Comparison of ENCODE assay signal across 8 cellular contexts in the genomic region with DNA sequence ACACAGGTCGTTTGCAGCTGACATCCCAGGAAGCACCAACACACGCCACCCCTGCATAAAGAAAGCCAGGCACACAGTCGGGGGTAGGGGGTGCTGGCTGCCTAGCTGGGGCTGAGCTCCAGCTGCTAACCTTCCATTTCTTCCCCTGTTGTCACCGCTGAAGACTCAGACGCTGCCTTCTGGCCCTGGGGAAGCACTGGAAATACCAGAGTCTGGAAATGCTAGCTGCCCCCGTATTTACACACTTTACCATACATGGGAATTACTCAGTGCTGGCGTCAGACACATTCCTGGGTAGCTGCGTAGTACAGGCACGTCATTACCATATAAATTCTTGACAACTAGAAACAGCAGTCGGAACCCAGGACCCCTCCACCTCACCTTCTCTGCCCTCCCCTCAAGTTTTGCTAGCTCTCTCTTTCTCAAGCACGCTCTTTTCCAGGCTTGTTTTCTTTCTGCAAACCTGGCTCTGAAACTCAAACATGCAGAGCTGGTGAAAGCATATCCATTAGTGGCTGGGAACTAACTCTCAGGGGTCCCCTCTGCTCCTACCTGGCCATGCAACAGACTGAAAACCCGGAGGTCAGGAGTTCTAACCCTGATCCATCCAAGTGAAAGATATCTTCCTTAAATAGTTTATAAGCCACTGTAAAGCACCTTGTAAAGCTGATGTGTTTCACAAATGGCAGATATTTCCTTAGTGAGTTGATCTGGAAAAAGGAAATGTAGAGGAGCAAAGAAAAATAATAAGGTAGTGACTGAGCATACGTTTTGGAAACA. TPM values are rescaled to one million over a fixed set of nuclear protein-coding genes. Genes with fewer than 3 reads are reported as not detected.
A peak's percentile ranks its signal among the peaks of the same experiment; 100 is the strongest.
DNase-seq lines count a peak whose midpoint lies in the region; ATAC-seq and TF ChIP-seq lines count a peak whose summit lies in the region.

No MANE protein-coding gene starts in this region.

- no peak overlapping the region for H3K27ac Mint-ChIP-seq in activated CD8-positive, alpha-beta memory T cell treated with anti-CD3 and anti-CD28 coated beads, Interleukin-2, amount 10 ng/mL, durations not matched to agents 7 days and 5 days
- H3K27ac Mint-ChIP-seq in T-helper 2 cell treated with Interferon-gamma antibody and Interleukin-4, amounts not matched to agents 5 μg/mL and 100 μg/mL, for 36 hours: no peak overlapping the region

- POLR2A ChIA-PET in OCI-LY7 (lab: Charles Lee): interaction anchor here (0.5 to 3.8 kb wide), 7 partner anchors 8 to 914 kb away, joined by 3 to 32 read pairs (median 3); no protein-coding TSS in a partner anchor

- H3K4me3 ChIP-seq in OCI-LY7 (ENCODE audit: low read depth, low read length, poor library complexity, severe bottlenecking): peak overlapping the region; percentile 15
- H3K4me3 ChIP-seq in esophagus squamous epithelium: peak overlapping the region in 3 of 4 donors; percentile 62 to 92 (median 63)
- H3K4me3 ChIP-seq in ovary: peak overlapping the region; percentile 95

- H3K9me3 ChIP-seq in OCI-LY7 (ENCODE audit: low read length) (no peaks in the 10 kb centered on the region), esophagus squamous epithelium (no peaks in the 10 kb centered on the region), ovary (no peaks in the 10 kb centered on the region)

- TF ChIP-seq CTCF in OCI-LY7 (conservative IDR thresholded peaks at IDR 0.05; ENCODE audit: low read length) (no peak), esophagus squamous epithelium (IDR thresholded peaks at IDR 0.05) (no peak), ovary (IDR thresholded peaks at IDR 0.05) (no peak), GM10266 (IDR thresholded peaks at IDR 0.05; ENCODE audit: control insufficient read depth, insufficient read depth, low read depth, missing control alignments) (no peak)

- H4K20me1 ChIP-seq in OCI-LY7 (ENCODE audit: insufficient read depth, low read length): peaks cover 4% of the 10 kb centered on the region; the same call in 1 of the 2 replicates

- DNase-seq in DMS53 (lab: John Stamatoyannopoulos, UW): peak; percentile 85
- no peak for DNase-seq in OCI-LY7 (ENCODE audit: low spot score)
- DNase-seq in esophagus squamous epithelium (lab: John Stamatoyannopoulos, UW): no peak
- peak; percentile 74 to 79 (median 76) for DNase-seq in ovary
- DNase-seq in activated CD8-positive, alpha-beta memory T cell treated with anti-CD3 and anti-CD28 coated beads, Interleukin-2, amount 10 ng/mL, durations not matched to agents 7 days and 5 days: no peak
- no peak for DNase-seq in LoVo (ENCODE audit: low spot score)
- DNase-seq in GM10266 (ENCODE audit: extremely low spot score): no peak
- no peak for DNase-seq in T-helper 2 cell treated with Interferon-gamma antibody and Interleukin-4, amounts not matched to agents 5 μg/mL and 100 μg/mL, for 36 hours (ENCODE audit: low spot score)

- BruUV-seq in OCI-LY7 (replicated peaks; lab: Mats Ljungman, UMichigan): no TSS peak

- CTCF ChIA-PET in OCI-LY7 (lab: Charles Lee; ENCODE audit: unreplicated experiment): interaction anchor here (0.6 to 3.1 kb wide), 5 partner anchors 9 to 90 kb away, joined by 3 to 24 read pairs (median 4); no protein-coding TSS in a partner anchor
- CTCF ChIA-PET in activated CD8-positive, alpha-beta memory T cell treated with anti-CD3 and anti-CD28 coated beads, Interleukin-2, amount 10 ng/mL, durations not matched to agents 7 days and 5 days (lab: Charles Lee): interaction anchor here (1.2 to 24.1 kb wide), 4 partner anchors 9 to 68 kb away, joined by 5 to 597 read pairs (median 40); no protein-coding TSS in a partner anchor

- H2AFZ ChIP-seq in OCI-LY7 (ENCODE audit: low read length): no peak overlapping the region; the same call in 1 of the 2 replicates

- H3K4me2 ChIP-seq in OCI-LY7 (ENCODE audit: low read length): peak overlapping the region; percentile 79

- H3K27me3 Mint-ChIP-seq in activated CD8-positive, alpha-beta memory T cell treated with anti-CD3 and anti-CD28 coated beads, Interleukin-2, amount 10 ng/mL, durations not matched to agents 7 days and 5 days: no peaks in the 10 kb centered on the region
- H3K27me3 Mint-ChIP-seq in T-helper 2 cell treated with Interferon-gamma antibody and Interleukin-4, amounts not matched to agents 5 μg/mL and 100 μg/mL, for 36 hours (ENCODE audit: low read depth): no peaks in the 10 kb centered on the region

- no peaks in the 10 kb centered on the region for H3K9me3 Mint-ChIP-seq in activated CD8-positive, alpha-beta memory T cell treated with anti-CD3 and anti-CD28 coated beads, Interleukin-2, amount 10 ng/mL, durations not matched to agents 7 days and 5 days (ENCODE audit: low read depth)
- no peaks in the 10 kb centered on the region for H3K9me3 Mint-ChIP-seq in T-helper 2 cell treated with Interferon-gamma antibody and Interleukin-4, amounts not matched to agents 5 μg/mL and 100 μg/mL, for 36 hours

- TF ChIP-seq POLR2A in esophagus squamous epithelium (IDR thresholded peaks at IDR 0.05): peak in 1 of 4 donors; percentile 46
- TF ChIP-seq POLR2A in ovary (IDR thresholded peaks at IDR 0.05): no peak

- no peak for ATAC-seq in activated CD8-positive, alpha-beta memory T cell treated with anti-CD3 and anti-CD28 coated beads, Interleukin-2, amount 10 ng/mL, durations not matched to agents 7 days and 5 days

- H3K27ac ChIP-seq in OCI-LY7 (ENCODE audit: low read depth, low read length, poor library complexity, severe bottlenecking) (peak overlapping the region; percentile 41), esophagus squamous epithelium (peak overlapping the region; percentile 90 to 97 (median 92)), ovary (peak overlapping the region; percentile 86 to 90)

- no peaks in the 10 kb centered on the region for H3K27me3 ChIP-seq in esophagus squamous epithelium
- no peaks in the 10 kb centered on the region for H3K27me3 ChIP-seq in ovary

- peak; percentile 97 for TF ChIP-seq EP300 in ovary (IDR thresholded peaks at IDR 0.05)

- H3K4me1 ChIP-seq in OCI-LY7 (ENCODE audit: insufficient read depth, low read length, poor library complexity, severe bottlenecking) (peaks cover 63% of the 10 kb centered on the region), esophagus squamous epithelium (peaks cover 31 to 96% (median 72%) of the 10 kb centered on the region in 3 donors), ovary (ENCODE audit: insufficient read depth) (peaks cover 45% of the 10 kb centered on the region)

- intact Hi-C loops in OCI-LY7 (cut with micrococcal nuclease; ENCODE audit: unreplicated experiment): no loop called here
- intact Hi-C loops in esophagus squamous epithelium (cut with DNase I): no loop called here
- intact Hi-C loops in ovary (cut with DNase I): no loop called here

- no peaks in the 10 kb centered on the region for H3K36me3 ChIP-seq in OCI-LY7 (ENCODE audit: insufficient read depth, low read length)
- peaks cover 0 to 11% (median 0%) of the 10 kb centered on the region in 3 donors for H3K36me3 ChIP-seq in esophagus squamous epithelium
- no peaks in the 10 kb centered on the region for H3K36me3 ChIP-seq in ovary

- peaks cover 2% of the 10 kb centered on the region for H3K36me3 Mint-ChIP-seq in activated CD8-positive, alpha-beta memory T cell treated with anti-CD3 and anti-CD28 coated beads, Interleukin-2, amount 10 ng/mL, durations not matched to agents 7 days and 5 days
- peaks cover 7% of the 10 kb centered on the region for H3K36me3 Mint-ChIP-seq in T-helper 2 cell treated with Interferon-gamma antibody and Interleukin-4, amounts not matched to agents 5 μg/mL and 100 μg/mL, for 36 hours (ENCODE audit: low read depth)

- peaks cover 41% of the 10 kb centered on the region for H3K4me1 Mint-ChIP-seq in activated CD8-positive, alpha-beta memory T cell treated with anti-CD3 and anti-CD28 coated beads, Interleukin-2, amount 10 ng/mL, durations not matched to agents 7 days and 5 days
- H3K4me1 Mint-ChIP-seq in T-helper 2 cell treated with Interferon-gamma antibody and Interleukin-4, amounts not matched to agents 5 μg/mL and 100 μg/mL, for 36 hours (ENCODE audit: low read depth): peaks cover 38% of the 10 kb centered on the region

- 35 to 50% methylated on average over 11 to 12 of the region's 13 CpGs for WGBS in esophagus squamous epithelium, 2 donors
- WGBS in ovary, 3 donors: 5 to 6% (median 5%) methylated on average over 13 of the region's 13 CpGs

- H3K9me2 ChIP-seq in OCI-LY7 (ENCODE audit: insufficient read depth, low read length): no peaks in the 10 kb centered on the region

- peaks cover 33% of the 10 kb centered on the region; the same call in 1 of the 2 replicates for H3K79me2 ChIP-seq in OCI-LY7 (ENCODE audit: insufficient read depth, low read depth, low read length)

- H3K4me3 Mint-ChIP-seq in activated CD8-positive, alpha-beta memory T cell treated with anti-CD3 and anti-CD28 coated beads, Interleukin-2, amount 10 ng/mL, durations not matched to agents 7 days and 5 days: no peak overlapping the region
- H3K4me3 Mint-ChIP-seq in T-helper 2 cell treated with Interferon-gamma antibody and Interleukin-4, amounts not matched to agents 5 μg/mL and 100 μg/mL, for 36 hours: no peak overlapping the region

RNA-seq across cellular contexts. Expression of a gene that starts 3.3 kb away (rescaled TPM):
- total RNA-seq in OCI-LY7 (2014; rRNA removed; shearing (Covaris generic)): 46.4 and 52.8 TPM in 2 replicates
- total RNA-seq in OCI-LY7 (2022): 72.2 and 89.8 TPM in 2 replicates
- 1,000 to 10,000 TPM in 1 of 4 donors, 100 to 1,000 TPM in 3; 243 to 1,044 (median 363) TPM for total RNA-seq in esophagus squamous epithelium
- 100 to 1,000 TPM; 205 to 767 (median 274) TPM for total RNA-seq in ovary
- polyA plus RNA-seq in ovary: 100 to 1,000 TPM; 270 to 783 TPM
- 10 to 100 TPM; 71.7 to 78.3 TPM for total RNA-seq in activated CD8-positive, alpha-beta memory T cell treated with anti-CD3 and anti-CD28 coated beads, Interleukin-2, amount 10 ng/mL, durations not matched to agents 7 days and 5 days

RNA-seq across cellular contexts. Expression of a gene that starts 34.6 kb away (rescaled TPM):
- not detected in 2 replicates for total RNA-seq in OCI-LY7 (2014; rRNA removed; shearing (Covaris generic))
- total RNA-seq in OCI-LY7 (2022) (not detected in 2 replicates), esophagus squamous epithelium (10 to 100 TPM; 60.9 to 87.9 (median 75.1) TPM), ovary (10 to 100 TPM; 21.7 to 38.2 (median 29.0) TPM)
- 10 to 100 TPM in 1 of 2 donors, 1 to 10 TPM in 1; 4.7 to 17.5 TPM for polyA plus RNA-seq in ovary
- total RNA-seq in activated CD8-positive, alpha-beta memory T cell treated with anti-CD3 and anti-CD28 coated beads, Interleukin-2, amount 10 ng/mL, durations not matched to agents 7 days and 5 days: 10 to 100 TPM; 12.9 to 23.5 TPM

RNA-seq across cellular contexts. Expression of a gene that starts 35.3 kb away (rescaled TPM):
- total RNA-seq in OCI-LY7 (2014; rRNA removed; shearing (Covaris generic)): 2.5 and 4.2 TPM in 2 replicates
- total RNA-seq in OCI-LY7 (2022) (19.8 and 20.7 TPM in 2 replicates), esophagus squamous epithelium (10 to 100 TPM; 18.1 to 25.5 (median 21.0) TPM), ovary (10 to 100 TPM in 4 of 7 donors, 1 to 10 TPM in 3; 6.2 to 19.6 (median 11.3) TPM)
- 10 to 100 TPM in 1 of 2 donors, 1 to 10 TPM in 1; 3.4 to 17.3 TPM for polyA plus RNA-seq in ovary
- total RNA-seq in activated CD8-positive, alpha-beta memory T cell treated with anti-CD3 and anti-CD28 coated beads, Interleukin-2, amount 10 ng/mL, durations not matched to agents 7 days and 5 days: 1 to 10 TPM; 1.4 to 2.8 TPM

Comparison
In these comparisons a context has a peak if more than half of its experiments do, and no peak if none do; other contexts are left out.
1. DNase-seq: peak in DMS53 (single experiment) and ovary (5 of 5); none in OCI-LY7 (single experiment), esophagus squamous epithelium (single experiment), activated CD8-positive, alpha-beta memory T cell treated with anti-CD3 and anti-CD28 coated beads, Interleukin-2, amount 10 ng/mL, durations not matched to agents 7 days and 5 days (single experiment), LoVo (single experiment), GM10266 (single experiment) and T-helper 2 cell treated with Interferon-gamma antibody and Interleukin-4, amounts not matched to agents 5 μg/mL and 100 μg/mL, for 36 hours (single experiment).
2. H3K27ac ChIP-seq: peak in every context shown above with its lines; median percentile 92 in esophagus squamous epithelium; 88 in ovary; 41 in OCI-LY7.
3. H3K4me3 ChIP-seq: peak in every context shown above with its lines; median percentile 95 in ovary; 63 in esophagus squamous epithelium; 15 in OCI-LY7.
4. RNA of a gene that starts 34.6 kb away (total RNA-seq): 60.9 to 87.9 TPM in esophagus squamous epithelium, 21.7 to 38.2 TPM in ovary and 12.9 to 23.5 TPM in activated CD8-positive, alpha-beta memory T cell treated with anti-CD3 and anti-CD28 coated beads, Interleukin-2, amount 10 ng/mL, durations not matched to agents 7 days and 5 days; not detected in OCI-LY7; every median in the first group is over 10 times any median in the second.